ENCODE assay signal across 19 cellular contexts in the genomic region with DNA sequence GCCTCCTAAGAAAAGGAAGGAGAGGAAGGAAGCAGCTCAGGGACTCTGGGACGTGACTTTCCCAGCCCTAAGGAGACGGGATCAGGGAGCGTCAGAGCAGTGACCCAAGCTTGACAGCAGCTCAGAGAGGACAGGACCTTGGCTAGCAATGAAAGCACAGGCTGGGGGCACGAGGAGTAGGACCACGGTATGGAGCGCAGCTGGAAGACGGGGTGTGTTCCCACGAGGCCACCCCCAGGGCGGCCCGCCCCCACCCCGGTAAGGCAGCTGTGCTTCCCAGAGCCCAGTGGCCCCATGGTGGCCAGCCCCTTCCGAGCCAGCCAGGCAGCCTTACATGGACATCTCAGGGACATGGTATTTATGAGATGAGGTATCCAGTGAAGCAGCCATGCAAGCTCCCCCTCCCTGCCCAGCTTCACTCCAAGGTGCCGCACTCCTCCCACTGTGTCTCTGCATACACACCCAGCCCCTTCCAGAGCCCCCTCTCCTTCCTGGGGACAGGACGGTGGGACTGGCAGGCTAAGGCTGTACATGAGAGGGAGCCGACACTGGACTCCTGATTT. TPM values are rescaled to one million over a fixed set of nuclear protein-coding genes. Genes with fewer than 3 reads are reported as not detected.
DNase-seq lines count a peak whose midpoint lies in the region; ATAC-seq, FAIRE-seq and TF ChIP-seq lines count a peak whose summit lies in the region.
"Had no signal": no experiment of that assay in that cellular context is flagged by ENCODE, and none has a peak within 500 bp of the region (broad histone marks: within the 10 kb centered on the region; RNA-seq: fewer than 3 reads in every experiment).

No MANE protein-coding gene starts in this region.

- no peaks in the 10 kb centered on the region for H3K9me3 Mint-ChIP-seq in chondrocyte (ENCODE audit: low read depth)
- H3K9me3 Mint-ChIP-seq: stimulated activated naive CD8-positive, alpha-beta T cell treated with anti-CD3 and anti-CD28 coated beads, Interleukin-15, Interleukin-2, amounts not matched to agents 100 ng/mL and 50 ng/mL, for 24 hours had no signal

- H3K79me1 ChIP-seq in neuronal stem cell (ENCODE audit: low read depth, low read length), result no peaks in the 10 kb centered on the region

- H3K4me3 ChIP-seq in neuronal stem cell (ENCODE audit: low read length in 2 of 2) (no peak overlapping the region), transverse colon (peak overlapping the region in 1 of 4 donors; percentile 10)
- H3K4me3 ChIP-seq: skin epidermis had no signal

- peak overlapping the region; percentile 57 for H2AK5ac ChIP-seq in neuronal stem cell (ENCODE audit: low read depth, low read length)

- DNase-seq in chondrocyte (ENCODE audit: low spot score) (no peak), left ventricle myocardium superior (peak; percentile 70), neuronal stem cell (ENCODE audit: low spot score) (no peak), transverse colon (peak; percentile 41), RKO (ENCODE audit: low spot score) (no peak), GM19239 (ENCODE audit: insufficient read length, low spot score) (no peak), GM19238 (ENCODE audit: insufficient read length, low spot score) (no peak)
- DNase-seq: activated CD8-positive, alpha-beta memory T cell treated with anti-CD3 and anti-CD28 coated beads for 24 hours; activated gamma-delta T cell treated with Interleukin-2 at 50 U/mL for 16 hours; brain microvascular endothelial cell; C1 segment of cervical spinal cord; NCI-H1417; SK-N-SH had no signal

- H3K9ac ChIP-seq in neuronal stem cell (ENCODE audit: low read depth, low read length, poor library complexity), result no peak overlapping the region
- H3K9ac ChIP-seq: KMS-11, SK-N-SH had no signal

- H2BK15ac ChIP-seq in neuronal stem cell (ENCODE audit: low read length), result no peak overlapping the region

- no peak overlapping the region for H4K91ac ChIP-seq in neuronal stem cell (ENCODE audit: low read depth, low read length, poor library complexity)

- peak overlapping the region; percentile 73 for H3K18ac ChIP-seq in neuronal stem cell (ENCODE audit: low read length)

- H3K36me3 ChIP-seq in neuronal stem cell (replicated peaks in 1 of 2; ENCODE audit: control insufficient read depth in 2 of 2, insufficient read depth in 2 of 2, low read length in 2 of 2) (no peaks in the 10 kb centered on the region), transverse colon (no peaks in the 10 kb centered on the region)
- H3K36me3 ChIP-seq: brain microvascular endothelial cell had no signal

- H3K27me3 ChIP-seq in neuronal stem cell (ENCODE audit: control insufficient read depth in 3 of 3, insufficient read depth in 3 of 3, low read depth in 1 of 3, low read length in 3 of 3) (no peaks in the 10 kb centered on the region), transverse colon (no peaks in the 10 kb centered on the region)
- H3K27me3 ChIP-seq: brain microvascular endothelial cell had no signal

- H3K27ac ChIP-seq in neuronal stem cell (replicated peaks; ENCODE audit: low read length) (no peak overlapping the region), transverse colon (peak overlapping the region; percentile 78 to 95 (median 86))
- H3K27ac ChIP-seq: brain microvascular endothelial cell, HL-60, KMS-11 had no signal

- in situ Hi-C loops in transverse colon (cut with MboI; ENCODE audit: low pct_ligation_motif_present in 1 of 4, low pct_unique_long_range_greater_than_20kb in 1 of 4, low sequenced_read_pairs in 3 of 4), result no loop called here

- intact Hi-C loops in left ventricle myocardium superior (cut with micrococcal nuclease) (no loop called here), transverse colon (cut with DNase I; ENCODE audit: low total_unique reads) (no loop called here)

- ATAC-seq in left ventricle myocardium superior (peak; percentile 33), GM21737 (IDR thresholded peaks at IDR 0.05; ENCODE audit: unreplicated experiment) (no peak)

- no CpG with 5 or more reads among the region's 15 CpGs for WGBS in neuronal stem cell (ENCODE audit: extremely low coverage in 2 of 2, insufficient read length in 2 of 2, insufficient replicate concordance in 1 of 2), 2 donors
- WGBS in transverse colon (ENCODE audit: low coverage in 1 of 2), 2 donors, result 63 to 100% methylated on average over 1 to 15 of the region's 15 CpGs

- no peak overlapping the region for H3K14ac ChIP-seq in neuronal stem cell (ENCODE audit: low read length)

- H3K4ac ChIP-seq in neuronal stem cell (ENCODE audit: low read length), result no peak overlapping the region

- H2AFZ ChIP-seq in neuronal stem cell (ENCODE audit: low read length), result no peak overlapping the region

- no peak overlapping the region for H3K4me2 ChIP-seq in neuronal stem cell (ENCODE audit: insufficient read depth, low read length, poor library complexity, severe bottlenecking)
- H3K4me2 ChIP-seq: KMS-11, SK-N-SH had no signal

- H3K4me3 Mint-ChIP-seq in chondrocyte (ENCODE audit: unreplicated experiment), result no peak overlapping the region
- H3K4me3 Mint-ChIP-seq: stimulated activated naive CD8-positive, alpha-beta T cell treated with anti-CD3 and anti-CD28 coated beads, Interleukin-15, Interleukin-2, amounts not matched to agents 100 ng/mL and 50 ng/mL, for 24 hours had no signal

- no peak overlapping the region for H2BK5ac ChIP-seq in neuronal stem cell (ENCODE audit: low read length)

- peaks cover 8% of the 10 kb centered on the region for H3K36me3 Mint-ChIP-seq in chondrocyte (ENCODE audit: low read depth)

- H3K9me3 ChIP-seq in neuronal stem cell (replicated peaks in 1 of 2; ENCODE audit: control insufficient read depth in 2 of 2, insufficient read depth in 1 of 2, low read depth in 1 of 2, low read length in 2 of 2) (no peaks in the 10 kb centered on the region), transverse colon (no peaks in the 10 kb centered on the region)
- H3K9me3 ChIP-seq: SK-N-SH had no signal

- H3K4me1 ChIP-seq in neuronal stem cell (ENCODE audit: control insufficient read depth in 2 of 2, insufficient read depth in 1 of 2, low read depth in 1 of 2, low read length in 2 of 2) (peaks cover 2 to 16% of the 10 kb centered on the region in 2 donors), transverse colon (peaks cover 17 to 44% (median 38%) of the 10 kb centered on the region in 4 donors)

- H2BK12ac ChIP-seq in neuronal stem cell (ENCODE audit: low read length), result no peak overlapping the region

- peak overlapping the region; percentile 65 for H3K23ac ChIP-seq in neuronal stem cell (ENCODE audit: low read depth, low read length, poor library complexity)

- H3K27me3 Mint-ChIP-seq in chondrocyte (ENCODE audit: low read depth), result no peaks in the 10 kb centered on the region

- peaks cover 72% of the 10 kb centered on the region for H3K4me1 Mint-ChIP-seq in chondrocyte (ENCODE audit: low read depth)

- H4K8ac ChIP-seq in neuronal stem cell (ENCODE audit: low read depth, low read length), result no peak overlapping the region

- TF ChIP-seq CTCF in chondrocyte (IDR thresholded peaks at IDR 0.05), result no peak
- no peak for TF ChIP-seq CTCF in transverse colon (IDR thresholded peaks at IDR 0.05)

- peak overlapping the region; percentile 69 for H3K27ac Mint-ChIP-seq in chondrocyte (ENCODE audit: unreplicated experiment)
- H3K27ac Mint-ChIP-seq: stimulated activated naive CD8-positive, alpha-beta T cell treated with anti-CD3 and anti-CD28 coated beads, Interleukin-15, Interleukin-2, amounts not matched to agents 100 ng/mL and 50 ng/mL, for 24 hours had no signal

- no peak overlapping the region for H2BK120ac ChIP-seq in neuronal stem cell (ENCODE audit: low read depth, low read length)

- no peak for TF ChIP-seq POLR2A in transverse colon (IDR thresholded peaks at IDR 0.05)

- TF ChIP-seq EP300 in transverse colon (IDR thresholded peaks at IDR 0.05; ENCODE audit: low read depth), result no peak

- FAIRE-seq in GM19239 (lab: Jason Lieb, UNC), result no peak
- FAIRE-seq: TTC549 had no signal

RNA-seq across cellular contexts. Expression of a gene that starts 45.8 kb away (rescaled TPM):
- 227 to 272 TPM (median 249 TPM) in 3 replicates for total RNA-seq in chondrocyte
- 783 TPM for total RNA-seq in left ventricle myocardium superior
- polyA plus RNA-seq in neuronal stem cell (2013, experiment 1 of 2), result 1.1 TPM
- 1.3 TPM for polyA plus RNA-seq in neuronal stem cell (2013, experiment 2 of 2)
- total RNA-seq in transverse colon, result 100 to 1,000 TPM; 101 to 487 (median 231) TPM

Comparison
In these comparisons a context has a peak if more than half of its experiments do, and no peak if none do; other contexts are left out.
1. DNase-seq: peak in left ventricle myocardium superior (single experiment) and transverse colon (single experiment); none in chondrocyte (single experiment), neuronal stem cell (single experiment), RKO (single experiment), GM19239 (single experiment) and GM19238 (single experiment).